2 cellular contexts compared by ENCODE assay signal in the genomic region with DNA sequence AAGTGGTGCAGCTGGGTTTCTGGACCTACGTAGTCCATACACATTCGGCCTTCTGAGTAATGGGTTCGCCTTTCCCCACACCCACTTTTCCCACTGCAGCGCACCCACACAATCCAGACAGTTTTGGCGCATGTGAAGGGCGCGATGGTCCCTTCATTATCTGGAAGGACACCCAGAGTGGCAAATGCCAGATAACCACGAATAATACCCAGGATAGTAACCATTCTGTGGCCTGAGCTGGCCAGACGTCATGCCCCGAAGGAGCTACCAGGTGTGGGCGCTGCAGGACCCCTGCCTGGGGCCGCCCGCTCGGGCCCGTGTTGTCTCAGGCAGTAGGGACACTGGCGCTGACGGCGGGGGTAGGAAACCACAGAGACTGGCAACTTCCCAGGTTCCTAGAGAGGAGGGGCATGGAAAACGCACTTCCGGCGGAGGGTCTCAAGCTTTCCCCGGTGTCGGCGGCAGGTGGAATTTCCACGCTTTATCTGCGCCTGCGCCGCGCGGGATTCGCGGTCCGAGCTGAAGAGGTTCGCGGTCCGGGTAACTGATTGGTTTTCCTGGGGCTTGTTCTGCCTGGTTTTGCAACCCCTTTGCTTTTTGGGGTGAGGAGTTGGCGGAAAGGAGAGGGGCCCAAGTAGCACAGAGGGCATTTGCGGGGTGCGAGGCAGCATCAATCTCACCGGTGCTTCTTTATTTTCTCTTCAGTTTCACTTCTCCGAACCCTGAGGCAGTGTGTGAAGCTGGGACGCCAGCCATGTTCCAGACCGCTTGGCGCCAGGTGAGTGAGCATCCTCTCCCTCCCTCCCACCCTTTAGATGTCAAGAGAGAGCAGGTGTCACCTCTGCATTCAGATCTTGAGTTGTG.
TF ChIP-seq lines count a peak whose summit lies in the region.

A gene (plus strand): TSS at position 441 of the 864 bp plus-strand sequence. CDS start 314 bp downstream, at position 755.

TF ChIP-seq in HEK293, 187 proteins besides CTCF, POLR2A, EP300 and RAD21 (continued from another document and continues in another):
- TF ChIP-seq, protein P1, sequence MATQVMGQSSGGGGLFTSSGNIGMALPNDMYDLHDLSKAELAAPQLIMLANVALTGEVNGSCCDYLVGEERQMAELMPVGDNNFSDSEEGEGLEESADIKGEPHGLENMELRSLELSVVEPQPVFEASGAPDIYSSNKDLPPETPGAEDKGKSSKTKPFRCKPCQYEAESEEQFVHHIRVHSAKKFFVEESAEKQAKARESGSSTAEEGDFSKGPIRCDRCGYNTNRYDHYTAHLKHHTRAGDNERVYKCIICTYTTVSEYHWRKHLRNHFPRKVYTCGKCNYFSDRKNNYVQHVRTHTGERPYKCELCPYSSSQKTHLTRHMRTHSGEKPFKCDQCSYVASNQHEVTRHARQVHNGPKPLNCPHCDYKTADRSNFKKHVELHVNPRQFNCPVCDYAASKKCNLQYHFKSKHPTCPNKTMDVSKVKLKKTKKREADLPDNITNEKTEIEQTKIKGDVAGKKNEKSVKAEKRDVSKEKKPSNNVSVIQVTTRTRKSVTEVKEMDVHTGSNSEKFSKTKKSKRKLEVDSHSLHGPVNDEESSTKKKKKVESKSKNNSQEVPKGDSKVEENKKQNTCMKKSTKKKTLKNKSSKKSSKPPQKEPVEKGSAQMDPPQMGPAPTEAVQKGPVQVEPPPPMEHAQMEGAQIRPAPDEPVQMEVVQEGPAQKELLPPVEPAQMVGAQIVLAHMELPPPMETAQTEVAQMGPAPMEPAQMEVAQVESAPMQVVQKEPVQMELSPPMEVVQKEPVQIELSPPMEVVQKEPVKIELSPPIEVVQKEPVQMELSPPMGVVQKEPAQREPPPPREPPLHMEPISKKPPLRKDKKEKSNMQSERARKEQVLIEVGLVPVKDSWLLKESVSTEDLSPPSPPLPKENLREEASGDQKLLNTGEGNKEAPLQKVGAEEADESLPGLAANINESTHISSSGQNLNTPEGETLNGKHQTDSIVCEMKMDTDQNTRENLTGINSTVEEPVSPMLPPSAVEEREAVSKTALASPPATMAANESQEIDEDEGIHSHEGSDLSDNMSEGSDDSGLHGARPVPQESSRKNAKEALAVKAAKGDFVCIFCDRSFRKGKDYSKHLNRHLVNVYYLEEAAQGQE (tag by site-specific recombination; IDR thresholded peaks at IDR 0.05) = no peak
- no peak for TF ChIP-seq REPIN1 (tag by site-specific recombination; IDR thresholded peaks at IDR 0.05; ENCODE audit: low read depth)
- no peak for TF ChIP-seq KLF1 (tag by site-specific recombination; IDR thresholded peaks at IDR 0.05)
- no peak for TF ChIP-seq HOXA7 (CRISPR knock-in tag; IDR thresholded peaks at IDR 0.05; ENCODE audit: borderline replicate concordance)
- TF ChIP-seq, protein P2, sequence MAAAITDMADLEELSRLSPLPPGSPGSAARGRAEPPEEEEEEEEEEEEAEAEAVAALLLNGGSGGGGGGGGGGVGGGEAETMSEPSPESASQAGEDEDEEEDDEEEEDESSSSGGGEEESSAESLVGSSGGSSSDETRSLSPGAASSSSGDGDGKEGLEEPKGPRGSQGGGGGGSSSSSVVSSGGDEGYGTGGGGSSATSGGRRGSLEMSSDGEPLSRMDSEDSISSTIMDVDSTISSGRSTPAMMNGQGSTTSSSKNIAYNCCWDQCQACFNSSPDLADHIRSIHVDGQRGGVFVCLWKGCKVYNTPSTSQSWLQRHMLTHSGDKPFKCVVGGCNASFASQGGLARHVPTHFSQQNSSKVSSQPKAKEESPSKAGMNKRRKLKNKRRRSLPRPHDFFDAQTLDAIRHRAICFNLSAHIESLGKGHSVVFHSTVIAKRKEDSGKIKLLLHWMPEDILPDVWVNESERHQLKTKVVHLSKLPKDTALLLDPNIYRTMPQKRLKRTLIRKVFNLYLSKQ (tag by site-specific recombination; IDR thresholded peaks at IDR 0.05; ENCODE audit: borderline replicate concordance) = no peak
- no peak for TF ChIP-seq ZNF366 (tag by site-specific recombination; conservative IDR thresholded peaks at IDR 0.05)
- no peak for TF ChIP-seq PRDM1 (tag by site-specific recombination; IDR thresholded peaks at IDR 0.05)
- TF ChIP-seq SP7 (tag by site-specific recombination; IDR thresholded peaks at IDR 0.05) = no peak
- TF ChIP-seq ZNF311 (tag by site-specific recombination; IDR thresholded peaks at IDR 0.05; ENCODE audit: borderline replicate concordance) = no peak
- TF ChIP-seq ZNF354C (tag by site-specific recombination; IDR thresholded peaks at IDR 0.05; ENCODE audit: borderline replicate concordance, low read depth) = no peak
- no peak for TF ChIP-seq ZNF623 (tag by site-specific recombination; IDR thresholded peaks at IDR 0.05)
- no peak for TF ChIP-seq ZNF843 (tag by site-specific recombination; IDR thresholded peaks at IDR 0.05)
- TF ChIP-seq KLF7 (tag by site-specific recombination; IDR thresholded peaks at IDR 0.05; ENCODE audit: borderline replicate concordance) = no peak
- TF ChIP-seq ZNF112 (tag by site-specific recombination; IDR thresholded peaks at IDR 0.05) = no peak
- no peak for TF ChIP-seq ZNF791 (tag by site-specific recombination; IDR thresholded peaks at IDR 0.05)
- TF ChIP-seq ZNF133 (tag by site-specific recombination; IDR thresholded peaks at IDR 0.05) = no peak
- TF ChIP-seq ZNF747 (tag by site-specific recombination; IDR thresholded peaks at IDR 0.05) = no peak
- no peak for TF ChIP-seq ZNF121 (tag by site-specific recombination; IDR thresholded peaks at IDR 0.05)
- no peak for TF ChIP-seq ZNF585B (tag by site-specific recombination; IDR thresholded peaks at IDR 0.05)
- TF ChIP-seq, protein P3, sequence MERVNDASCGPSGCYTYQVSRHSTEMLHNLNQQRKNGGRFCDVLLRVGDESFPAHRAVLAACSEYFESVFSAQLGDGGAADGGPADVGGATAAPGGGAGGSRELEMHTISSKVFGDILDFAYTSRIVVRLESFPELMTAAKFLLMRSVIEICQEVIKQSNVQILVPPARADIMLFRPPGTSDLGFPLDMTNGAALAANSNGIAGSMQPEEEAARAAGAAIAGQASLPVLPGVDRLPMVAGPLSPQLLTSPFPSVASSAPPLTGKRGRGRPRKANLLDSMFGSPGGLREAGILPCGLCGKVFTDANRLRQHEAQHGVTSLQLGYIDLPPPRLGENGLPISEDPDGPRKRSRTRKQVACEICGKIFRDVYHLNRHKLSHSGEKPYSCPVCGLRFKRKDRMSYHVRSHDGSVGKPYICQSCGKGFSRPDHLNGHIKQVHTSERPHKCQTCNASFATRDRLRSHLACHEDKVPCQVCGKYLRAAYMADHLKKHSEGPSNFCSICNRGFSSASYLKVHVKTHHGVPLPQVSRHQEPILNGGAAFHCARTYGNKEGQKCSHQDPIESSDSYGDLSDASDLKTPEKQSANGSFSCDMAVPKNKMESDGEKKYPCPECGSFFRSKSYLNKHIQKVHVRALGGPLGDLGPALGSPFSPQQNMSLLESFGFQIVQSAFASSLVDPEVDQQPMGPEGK (tag by site-specific recombination; IDR thresholded peaks at IDR 0.05) = peak; percentile 40; the same call in 1 of the 2 replicates
- TF ChIP-seq, protein P4, sequence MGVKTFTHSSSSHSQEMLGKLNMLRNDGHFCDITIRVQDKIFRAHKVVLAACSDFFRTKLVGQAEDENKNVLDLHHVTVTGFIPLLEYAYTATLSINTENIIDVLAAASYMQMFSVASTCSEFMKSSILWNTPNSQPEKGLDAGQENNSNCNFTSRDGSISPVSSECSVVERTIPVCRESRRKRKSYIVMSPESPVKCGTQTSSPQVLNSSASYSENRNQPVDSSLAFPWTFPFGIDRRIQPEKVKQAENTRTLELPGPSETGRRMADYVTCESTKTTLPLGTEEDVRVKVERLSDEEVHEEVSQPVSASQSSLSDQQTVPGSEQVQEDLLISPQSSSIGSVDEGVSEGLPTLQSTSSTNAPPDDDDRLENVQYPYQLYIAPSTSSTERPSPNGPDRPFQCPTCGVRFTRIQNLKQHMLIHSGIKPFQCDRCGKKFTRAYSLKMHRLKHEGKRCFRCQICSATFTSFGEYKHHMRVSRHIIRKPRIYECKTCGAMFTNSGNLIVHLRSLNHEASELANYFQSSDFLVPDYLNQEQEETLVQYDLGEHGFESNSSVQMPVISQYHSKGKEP (tag by site-specific recombination; IDR thresholded peaks at IDR 0.05) = no peak
- TF ChIP-seq ZNF621 (tag by site-specific recombination; IDR thresholded peaks at IDR 0.05) = no peak

TF ChIP-seq in GM12878, 131 proteins besides CTCF, POLR2A, EP300 and RAD21 (continued from another document):
- TF ChIP-seq, protein P5, sequence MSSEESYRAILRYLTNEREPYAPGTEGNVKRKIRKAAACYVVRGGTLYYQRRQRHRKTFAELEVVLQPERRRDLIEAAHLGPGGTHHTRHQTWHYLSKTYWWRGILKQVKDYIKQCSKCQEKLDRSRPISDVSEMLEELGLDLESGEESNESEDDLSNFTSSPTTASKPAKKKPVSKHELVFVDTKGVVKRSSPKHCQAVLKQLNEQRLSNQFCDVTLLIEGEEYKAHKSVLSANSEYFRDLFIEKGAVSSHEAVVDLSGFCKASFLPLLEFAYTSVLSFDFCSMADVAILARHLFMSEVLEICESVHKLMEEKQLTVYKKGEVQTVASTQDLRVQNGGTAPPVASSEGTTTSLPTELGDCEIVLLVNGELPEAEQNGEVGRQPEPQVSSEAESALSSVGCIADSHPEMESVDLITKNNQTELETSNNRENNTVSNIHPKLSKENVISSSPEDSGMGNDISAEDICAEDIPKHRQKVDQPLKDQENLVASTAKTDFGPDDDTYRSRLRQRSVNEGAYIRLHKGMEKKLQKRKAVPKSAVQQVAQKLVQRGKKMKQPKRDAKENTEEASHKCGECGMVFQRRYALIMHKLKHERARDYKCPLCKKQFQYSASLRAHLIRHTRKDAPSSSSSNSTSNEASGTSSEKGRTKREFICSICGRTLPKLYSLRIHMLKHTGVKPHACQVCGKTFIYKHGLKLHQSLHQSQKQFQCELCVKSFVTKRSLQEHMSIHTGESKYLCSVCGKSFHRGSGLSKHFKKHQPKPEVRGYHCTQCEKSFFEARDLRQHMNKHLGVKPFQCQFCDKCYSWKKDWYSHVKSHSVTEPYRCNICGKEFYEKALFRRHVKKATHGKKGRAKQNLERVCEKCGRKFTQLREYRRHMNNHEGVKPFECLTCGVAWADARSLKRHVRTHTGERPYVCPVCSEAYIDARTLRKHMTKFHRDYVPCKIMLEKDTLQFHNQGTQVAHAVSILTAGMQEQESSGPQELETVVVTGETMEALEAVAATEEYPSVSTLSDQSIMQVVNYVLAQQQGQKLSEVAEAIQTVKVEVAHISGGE (CRISPR knock-in tag; IDR thresholded peaks at IDR 0.05) = no peak
- no peak for TF ChIP-seq RFX5 (IDR thresholded peaks at IDR 0.05; ENCODE audit: low read depth, low read length)
- TF ChIP-seq GATAD2B (conservative IDR thresholded peaks at IDR 0.05; ENCODE audit: low read depth) = peak; percentile 71; the same call in 1 of the 2 replicates
- TF ChIP-seq EED (IDR thresholded peaks at IDR 0.05; ENCODE audit: low read depth) = peak; percentile 45; the same call in 1 of the 2 replicates
- peak; percentile 49 for TF ChIP-seq RUNX3 (IDR thresholded peaks at IDR 0.05; ENCODE audit: low read length)
- TF ChIP-seq BHLHE40 (IDR thresholded peaks at IDR 0.05; ENCODE audit: borderline replicate concordance in 1 of 2, low read depth in 2 of 2, low read length in 1 of 2) = peak in 1 of 2 experiments; percentile 20; a peak in 1 of 4 replicates
- TF ChIP-seq GABPA (IDR thresholded peaks at IDR 0.05; ENCODE audit: low read depth) = peak; percentile 60; the same call in 1 of the 2 replicates
- TF ChIP-seq YY1 (IDR thresholded peaks at IDR 0.05; ENCODE audit: low read depth, low read length) = peak; percentile 41; the same call in 1 of the 2 replicates
TF ChIP-seq in GM12878: peak in this region for 11.
